ENCODE assay signal across 3 cellular contexts in genomic region chr19:14997981-14998380, GRCh38. TPM values are rescaled to one million over a fixed set of nuclear protein-coding genes. Genes with fewer than 3 reads are reported as not detected.
"Had no signal": no experiment of that assay in that cellular context is flagged by ENCODE, and none has a peak within 500 bp of the region (broad histone marks: within the 10 kb centered on the region; RNA-seq: fewer than 3 reads in every experiment).

No MANE protein-coding gene starts in this region.

- ATAC-seq: GM12878 had no signal

- H3K4me3 ChIP-seq: GM12878 had no signal

- DNase-seq: GDM1, GF-D8 had no signal

RNA-seq across cellular contexts. Expression of gene OR7C2, which starts 56.7 kb away (rescaled TPM):
- polyA plus RNA-seq: GM12878 had no signal
